Comparison of ENCODE assay signal across 21 cellular contexts in the genomic region with DNA sequence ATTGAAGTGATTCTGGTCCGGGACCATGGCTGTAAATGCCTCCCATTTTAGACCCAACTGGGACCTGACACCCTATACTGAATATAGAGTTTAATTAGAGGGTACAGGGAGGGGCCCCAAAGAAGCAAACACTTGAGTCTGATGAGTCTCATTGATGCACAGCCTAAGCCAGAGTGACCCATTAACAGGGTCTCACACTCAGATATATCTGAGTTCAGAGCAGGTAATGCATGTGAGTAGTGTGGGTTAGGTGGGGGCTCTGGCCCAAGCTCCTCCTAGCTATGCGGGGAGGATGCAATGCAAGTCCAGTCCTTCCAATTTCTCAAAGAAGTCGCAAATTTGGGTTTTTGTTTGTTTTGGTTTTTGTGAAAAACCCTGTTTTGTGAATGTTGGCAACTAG. TPM values are rescaled to one million over a fixed set of nuclear protein-coding genes. Genes with fewer than 3 reads are reported as not detected.
A peak's percentile ranks its signal among the peaks of the same experiment; 100 is the strongest.
DNase-seq lines count a peak whose midpoint lies in the region; ATAC-seq, FAIRE-seq and TF ChIP-seq lines count a peak whose summit lies in the region.
"Had no signal": no experiment of that assay in that cellular context is flagged by ENCODE, and none has a peak within 500 bp of the region (broad histone marks: within the 10 kb centered on the region; RNA-seq: fewer than 3 reads in every experiment).

No MANE protein-coding gene starts in this region.

- H3K79me2 ChIP-seq in astrocyte (ENCODE audit: insufficient read depth, low read length), result no peaks in the 10 kb centered on the region

- peak overlapping the region; percentile 12 for H3K4me3 Mint-ChIP-seq in astrocyte (ENCODE audit: unreplicated experiment)

- no peaks in the 10 kb centered on the region for H3K27me3 Mint-ChIP-seq in astrocyte (ENCODE audit: low read depth, unreplicated experiment)

- CTCF ChIA-PET in HEK293T (lab: Yijun Ruan, JAX), result interaction anchor here (0.6 kb wide), 1 partner anchor 158 kb away, joined by 3 read pairs; no protein-coding TSS in a partner anchor

- H3K36me3 Mint-ChIP-seq in astrocyte (ENCODE audit: low read depth, unreplicated experiment), result no peaks in the 10 kb centered on the region

- TF ChIP-seq CTCF in astrocyte (IDR thresholded peaks at IDR 0.05; ENCODE audit: insufficient read depth, low read depth, low read length), result no peak

- H4K20me1 ChIP-seq in astrocyte (ENCODE audit: insufficient read depth, low read length), result no peaks in the 10 kb centered on the region

- POLR2A ChIA-PET in HEK293T (lab: Yijun Ruan, JAX), result interaction anchor here (0.9 kb wide), 1 partner anchor 141 kb away, joined by 5 read pairs; a partner anchor contains a TSS

- H3K9me3 ChIP-seq in astrocyte (ENCODE audit: insufficient read depth, low read depth, low read length) (no peaks in the 10 kb centered on the region), iPS-20b (ENCODE audit: insufficient read depth, low read depth, low read length) (no peaks in the 10 kb centered on the region), skeletal muscle satellite cell (replicated peaks; ENCODE audit: low read length) (no peaks in the 10 kb centered on the region)
- H3K9me3 ChIP-seq: BE2C had no signal

- H3K9ac ChIP-seq in astrocyte (ENCODE audit: low read length) (peak overlapping the region; percentile 53), iPS-20b (ENCODE audit: low read depth, low read length) (peak overlapping the region; percentile 47), skeletal muscle satellite cell (ENCODE audit: low read depth, low read length) (peak overlapping the region; percentile 73)

- H3K9me3 Mint-ChIP-seq in astrocyte (ENCODE audit: unreplicated experiment), result no peaks in the 10 kb centered on the region

- H3K36me3 ChIP-seq in astrocyte (ENCODE audit: insufficient read depth, low read length) (no peaks in the 10 kb centered on the region), iPS-20b (ENCODE audit: insufficient read depth, low read depth, low read length) (no peaks in the 10 kb centered on the region), skeletal muscle satellite cell (ENCODE audit: insufficient read depth, low read length) (no peaks in the 10 kb centered on the region)
- H3K36me3 ChIP-seq: BE2C had no signal

- ATAC-seq in GM21390 (IDR thresholded peaks at IDR 0.05; ENCODE audit: unreplicated experiment), result no peak
- ATAC-seq: left colon had no signal

- no peak for FAIRE-seq in astrocyte (lab: Jason Lieb, UNC)
- FAIRE-seq: GM19239 had no signal

- H3K27me3 ChIP-seq in astrocyte (ENCODE audit: insufficient read depth, low read length) (no peaks in the 10 kb centered on the region), iPS-20b (ENCODE audit: insufficient read depth, low read length) (no peaks in the 10 kb centered on the region), skeletal muscle satellite cell (ENCODE audit: control insufficient read depth, insufficient read depth, low read length) (no peaks in the 10 kb centered on the region)
- H3K27me3 ChIP-seq: BE2C had no signal

- H3K27ac ChIP-seq in astrocyte (ENCODE audit: low read depth, low read length) (peak overlapping the region; percentile 83), iPS-20b (ENCODE audit: low read length) (peak overlapping the region; percentile 13)
- H3K27ac ChIP-seq: VCaP had no signal

- H3K4me2 ChIP-seq in astrocyte (ENCODE audit: low read length), result peak overlapping the region; percentile 67
- peak overlapping the region; percentile 38 for H3K4me2 ChIP-seq in skeletal muscle satellite cell (ENCODE audit: low read length)

- H3K27ac Mint-ChIP-seq in astrocyte (ENCODE audit: unreplicated experiment), result peak overlapping the region; percentile 96

- H3K4me1 ChIP-seq in astrocyte (ENCODE audit: insufficient read depth, low read length) (peaks cover 50% of the 10 kb centered on the region), iPS-20b (ENCODE audit: insufficient read depth, low read length) (peaks cover 18% of the 10 kb centered on the region), skeletal muscle satellite cell (ENCODE audit: control insufficient read depth, insufficient read depth, low read length) (peaks cover 61% of the 10 kb centered on the region)

- peaks cover 38% of the 10 kb centered on the region for H3K4me1 Mint-ChIP-seq in astrocyte (ENCODE audit: low read depth, unreplicated experiment)

- DNase-seq in HK-2 (ENCODE audit: unreplicated experiment) (peak; percentile 31), astrocyte (ENCODE audit: low read depth) (no peak), superior temporal gyrus (ENCODE audit: extremely low spot score) (no peak), HEK293T (ENCODE audit: extremely low spot score) (no peak)
- DNase-seq in stimulated activated CD4-positive, alpha-beta T cell treated with anti-CD3 and anti-CD28 coated beads, Interleukin-15, amount 100 ng/mL, for 24 hours, result no peak
- DNase-seq: activated CD4-positive, alpha-beta T cell treated with anti-CD3 and anti-CD28 coated beads, Interleukin-2, amount 50 U/mL, for 48 hours; activated naive CD4-positive, alpha-beta T cell treated with Interleukin-2 at 50 U/mL for 16 hours; anterior cingulate cortex; BE2C; hypothalamus; left colon; NCI-H146; stimulated activated CD4-positive, alpha-beta T cell treated with anti-CD3 and anti-CD28 coated beads, Interleukin-4, amount 100 ng/mL, for 24 hours; substantia nigra had no signal

- H2AFZ ChIP-seq in astrocyte (ENCODE audit: low read depth, low read length), result peak overlapping the region; percentile 37

- H3K4me3 ChIP-seq in astrocyte (ENCODE audit: insufficient read depth, low read depth, low read length), result no peak overlapping the region
- H3K4me3 ChIP-seq in iPS-20b (ENCODE audit: low read length), result peak overlapping the region; percentile 53
- peak overlapping the region; percentile 23 for H3K4me3 ChIP-seq in skeletal muscle satellite cell (ENCODE audit: low read length)

TF ChIP-seq in HEK293T, 16 proteins besides CTCF, POLR2A, EP300 and RAD21:
- no peak for TF ChIP-seq BHLHE40 (IDR thresholded peaks at IDR 0.05; ENCODE audit: borderline replicate concordance)
- TF ChIP-seq L3MBTL2 (conservative IDR thresholded peaks at IDR 0.05), result no peak
- TF ChIP-seq NFRKB (IDR thresholded peaks at IDR 0.05), result no peak
- no peak for TF ChIP-seq CTBP1 (IDR thresholded peaks at IDR 0.05; ENCODE audit: borderline replicate concordance)
- TF ChIP-seq FOXK2 (IDR thresholded peaks at IDR 0.05), result no peak
- no peak for TF ChIP-seq ELF4 (IDR thresholded peaks at IDR 0.05)
- no peak for TF ChIP-seq LEF1 (IDR thresholded peaks at IDR 0.05; ENCODE audit: borderline replicate concordance)
- no peak for TF ChIP-seq FOXM1 (IDR thresholded peaks at IDR 0.05; ENCODE audit: borderline replicate concordance)
- TF ChIP-seq TARDBP (IDR thresholded peaks at IDR 0.05), result no peak
- no peak for TF ChIP-seq FOXA1 (IDR thresholded peaks at IDR 0.05)
- no peak for TF ChIP-seq ZNF384 (IDR thresholded peaks at IDR 0.05)
- TF ChIP-seq SP1 (IDR thresholded peaks at IDR 0.05), result no peak
- no peak for TF ChIP-seq SUZ12 (IDR thresholded peaks at IDR 0.05)
- no peak for TF ChIP-seq ARNT (IDR thresholded peaks at IDR 0.05)

RNA-seq across cellular contexts. Expression of a gene that starts 17.1 kb away (rescaled TPM):
- total RNA-seq in astrocyte, result not detected in 2 replicates
- total RNA-seq in skeletal muscle satellite cell (2012; rRNA removed), result not detected in 2 replicates
- total RNA-seq: left colon; skeletal muscle tissue; T-helper 1 cell treated with Interleukin-12 subunit alpha and Interleukin-12 subunit beta and Interleukin-4 antibody, amounts not matched to agents 30 ng/mL and 1 ng/mL, for 36 hours had no signal
